ENCODE assay signal across 27 cellular contexts in genomic region chr18:60692277-60692676, GRCh38.
"Had no signal": no experiment of that assay in that cellular context is flagged by ENCODE, and none has a peak within 500 bp of the region (broad histone marks: within the 10 kb centered on the region; RNA-seq: fewer than 3 reads in every experiment).

No MANE protein-coding gene starts in this region.

- H3K27ac Mint-ChIP-seq: natural killer cell treated with Interleukin-12 subunit alpha and Interleukin-12 subunit beta and Interleukin-15 and Interleukin-18, amount 100 ng/mL, for 72 hours; nephron progenitor cell; progenitor cell of endocrine pancreas; stimulated activated effector memory CD8-positive, alpha-beta T cell treated with anti-CD3 and anti-CD28 coated beads, Interleukin-12 subunit alpha, Interleukin-12 subunit beta, amount 100 ng/mL, for 72 hours; stimulated activated naive B cell treated with anti-CD40 and anti-IgM and Interleukin-4, amounts not matched to agents 10 μg/mL and 1 μg/mL and 100 μg/mL, for 72 hours; stimulated activated naive CD8-positive, alpha-beta T cell treated with anti-CD3 and anti-CD28 coated beads, Interleukin-15, Interleukin-2, amounts not matched to agents 100 ng/mL and 50 ng/mL, for 24 hours had no signal

- H2AFZ ChIP-seq: parathyroid adenoma had no signal

- H3K4me3 ChIP-seq: ovary, psoas muscle, right lobe of liver, sigmoid colon, stomach, thoracic aorta, thyroid gland, tibial nerve, upper lobe of left lung, vagina had no signal

- H3K27ac ChIP-seq: ovary, parathyroid adenoma, psoas muscle, right lobe of liver, sigmoid colon, stomach, thoracic aorta, thyroid gland, tibial nerve, upper lobe of left lung, vagina had no signal

- H3K4me3 Mint-ChIP-seq: natural killer cell treated with Interleukin-12 subunit alpha and Interleukin-12 subunit beta and Interleukin-15 and Interleukin-18, amount 100 ng/mL, for 72 hours; nephron progenitor cell; neural crest cell; stimulated activated effector memory CD8-positive, alpha-beta T cell treated with anti-CD3 and anti-CD28 coated beads, Interleukin-12 subunit alpha, Interleukin-12 subunit beta, amount 100 ng/mL, for 72 hours; stimulated activated naive B cell treated with anti-CD40 and anti-IgM and Interleukin-4, amounts not matched to agents 10 μg/mL and 1 μg/mL and 100 μg/mL, for 72 hours; stimulated activated naive CD8-positive, alpha-beta T cell treated with anti-CD3 and anti-CD28 coated beads, Interleukin-15, Interleukin-2, amounts not matched to agents 100 ng/mL and 50 ng/mL, for 24 hours had no signal

- H3K27me3 Mint-ChIP-seq: natural killer cell treated with Interleukin-12 subunit alpha and Interleukin-12 subunit beta and Interleukin-15 and Interleukin-18, amount 100 ng/mL, for 72 hours; progenitor cell of endocrine pancreas; stimulated activated naive B cell treated with anti-CD40 and anti-IgM and Interleukin-4, amounts not matched to agents 10 μg/mL and 1 μg/mL and 100 μg/mL, for 72 hours; stimulated activated naive CD8-positive, alpha-beta T cell treated with anti-CD3 and anti-CD28 coated beads, Interleukin-15, Interleukin-2, amounts not matched to agents 100 ng/mL and 50 ng/mL, for 24 hours had no signal

- H3K9me3 Mint-ChIP-seq: nephron progenitor cell; neural crest cell; stimulated activated naive B cell treated with anti-CD40 and anti-IgM and Interleukin-4, amounts not matched to agents 10 μg/mL and 1 μg/mL and 100 μg/mL, for 72 hours; stimulated activated naive CD8-positive, alpha-beta T cell treated with anti-CD3 and anti-CD28 coated beads, Interleukin-15, Interleukin-2, amounts not matched to agents 100 ng/mL and 50 ng/mL, for 24 hours had no signal

- H3K9me3 ChIP-seq: ovary, psoas muscle, right lobe of liver, sigmoid colon, stomach, thoracic aorta, thyroid gland, tibial nerve, upper lobe of left lung, vagina had no signal

- H3K9ac ChIP-seq: parathyroid adenoma had no signal

- H3K36me3 ChIP-seq: ovary, right lobe of liver, sigmoid colon, stomach, thoracic aorta, thyroid gland, tibial nerve, upper lobe of left lung, vagina had no signal

- H3K27me3 ChIP-seq: ovary, right lobe of liver, sigmoid colon, stomach, thyroid gland, tibial nerve, upper lobe of left lung, vagina had no signal

- H3K4me1 ChIP-seq: parathyroid adenoma, psoas muscle, right lobe of liver, sigmoid colon, stomach, thyroid gland, tibial nerve, upper lobe of left lung, vagina had no signal

- H3K36me3 Mint-ChIP-seq: natural killer cell treated with Interleukin-12 subunit alpha and Interleukin-12 subunit beta and Interleukin-15 and Interleukin-18, amount 100 ng/mL, for 72 hours; stimulated activated effector memory CD8-positive, alpha-beta T cell treated with anti-CD3 and anti-CD28 coated beads, Interleukin-12 subunit alpha, Interleukin-12 subunit beta, amount 100 ng/mL, for 72 hours; stimulated activated naive B cell treated with anti-CD40 and anti-IgM and Interleukin-4, amounts not matched to agents 10 μg/mL and 1 μg/mL and 100 μg/mL, for 72 hours had no signal

- H3K79me2 ChIP-seq: parathyroid adenoma had no signal

- DNase-seq: nephron progenitor cell; occipital lobe; ovary; right lobe of liver; sigmoid colon; small intestine; stimulated activated CD4-positive, alpha-beta T cell treated with anti-CD3 and anti-CD28 coated beads, Interleukin-15, amount 100 ng/mL, for 24 hours; stimulated activated CD4-positive, alpha-beta T cell treated with anti-CD3 and anti-CD28 coated beads, Interleukin-2, amount 100 ng/mL, for 24 hours; stimulated activated CD4-positive, alpha-beta T cell treated with anti-CD3 and anti-CD28 coated beads, Interleukin-2, amount 100 ng/mL, for 48 hours; stimulated activated CD4-positive, alpha-beta T cell treated with anti-CD3 and anti-CD28 coated beads, Interleukin-4, amount 100 ng/mL, for 24 hours; stimulated activated naive B cell treated with anti-CD40 and anti-IgM and Interleukin-4, amounts not matched to agents 10 μg/mL and 1 μg/mL and 100 μg/mL, for 72 hours; stimulated activated naive CD4-positive, alpha-beta T cell treated with Interleukin-2 at 50 U/mL for 16 hours; stomach; thyroid gland; trophoblast cell had no signal

- ATAC-seq: natural killer cell treated with Interleukin-12 subunit alpha and Interleukin-12 subunit beta and Interleukin-15 and Interleukin-18, amount 100 ng/mL, for 72 hours; psoas muscle; right cardiac atrium; right lobe of liver; stimulated activated effector memory CD8-positive, alpha-beta T cell treated with anti-CD3 and anti-CD28 coated beads, Interleukin-12 subunit alpha, Interleukin-12 subunit beta, amount 100 ng/mL, for 72 hours; stimulated activated naive B cell treated with anti-CD40 and anti-IgM and Interleukin-4, amounts not matched to agents 10 μg/mL and 1 μg/mL and 100 μg/mL, for 72 hours had no signal

- H3K4me1 Mint-ChIP-seq: nephron progenitor cell; neural crest cell; stimulated activated effector memory CD8-positive, alpha-beta T cell treated with anti-CD3 and anti-CD28 coated beads, Interleukin-12 subunit alpha, Interleukin-12 subunit beta, amount 100 ng/mL, for 72 hours; stimulated activated naive B cell treated with anti-CD40 and anti-IgM and Interleukin-4, amounts not matched to agents 10 μg/mL and 1 μg/mL and 100 μg/mL, for 72 hours had no signal
